In the genomic region with DNA sequence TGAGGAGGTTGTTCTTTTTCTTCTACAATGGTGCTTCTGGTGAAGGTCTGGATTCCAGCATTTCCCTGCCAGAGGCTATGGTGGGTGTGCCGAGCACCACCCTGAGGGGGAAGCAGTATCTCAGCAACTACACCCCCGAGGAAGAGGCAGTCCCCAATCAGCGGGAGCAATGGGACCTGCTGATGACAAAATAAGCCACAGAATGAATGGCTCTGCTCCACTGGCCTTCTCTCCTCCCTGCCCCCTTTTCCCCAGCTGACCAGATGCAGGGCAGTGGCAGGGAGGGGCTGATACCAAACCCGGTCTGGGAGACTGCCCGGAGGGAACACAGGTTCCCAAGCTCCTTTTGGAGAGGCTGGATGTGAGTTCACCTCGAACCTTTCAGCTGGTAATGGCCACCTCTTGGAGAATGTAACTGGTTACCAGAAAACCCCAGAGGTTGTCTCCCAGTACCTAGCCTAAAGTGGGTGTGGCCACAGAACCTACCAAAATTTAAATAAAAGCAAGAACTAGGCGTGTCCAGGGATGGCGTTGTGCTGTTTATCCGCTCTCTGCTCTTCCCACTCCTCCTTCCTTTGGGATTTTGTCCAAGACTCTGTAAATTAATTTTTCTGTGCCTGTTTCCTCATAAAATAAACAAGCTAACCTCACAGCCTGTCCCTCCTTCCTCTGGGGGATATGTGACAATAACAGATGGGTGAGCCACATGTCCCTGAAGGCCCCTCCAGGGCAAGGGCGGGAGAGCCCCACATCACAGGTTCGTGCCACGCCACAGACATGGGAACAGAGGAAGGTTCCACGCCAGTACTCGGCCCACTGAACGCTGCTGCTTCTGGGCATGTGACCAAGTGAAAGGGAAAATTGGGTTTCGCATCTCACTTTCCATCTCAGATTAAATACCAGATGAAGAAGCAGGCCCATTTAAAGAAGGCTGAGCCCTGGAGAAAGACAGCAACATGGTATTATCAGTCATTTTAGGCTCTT, we compare ENCODE assay signal across 9 cellular contexts. TPM values are rescaled to one million over a fixed set of nuclear protein-coding genes. Genes with fewer than 3 reads are reported as not detected.
DNase-seq lines count a peak whose midpoint lies in the region; ATAC-seq, FAIRE-seq and TF ChIP-seq lines count a peak whose summit lies in the region.
"Had no signal": no experiment of that assay in that cellular context is flagged by ENCODE, and none has a peak within 500 bp of the region (broad histone marks: within the 10 kb centered on the region; RNA-seq: fewer than 3 reads in every experiment).

No MANE protein-coding gene starts in this region.

- no peaks in the 10 kb centered on the region for H3K9me3 ChIP-seq in A549
- H3K9me3 ChIP-seq in sigmoid colon: no peaks in the 10 kb centered on the region

- CTCF ChIA-PET in A549 (lab: Yijun Ruan, JAX): interaction anchor here (1.1 to 1.6 kb wide), 2 partner anchors 44 to 209 kb away, joined by 3 to 4 read pairs; partner anchors contain the start of gene EHD4

- TF ChIP-seq RAD21 in A549 (conservative IDR thresholded peaks at IDR 0.05 in 1 of 2, IDR thresholded peaks at IDR 0.05 in 1 of 2): no peak

- H3K27me3 Mint-ChIP-seq in osteocyte (ENCODE audit: unreplicated experiment): no peaks in the 10 kb centered on the region
- H3K27me3 Mint-ChIP-seq: activated naive CD8-positive, alpha-beta T cell treated with anti-CD3 and anti-CD28 coated beads, Interleukin-2, amount 10 ng/mL, durations not matched to agents 7 days and 5 days had no signal

- peaks cover 15% of the 10 kb centered on the region for H3K36me3 Mint-ChIP-seq in osteocyte (ENCODE audit: unreplicated experiment)
- H3K36me3 Mint-ChIP-seq: activated naive CD8-positive, alpha-beta T cell treated with anti-CD3 and anti-CD28 coated beads, Interleukin-2, amount 10 ng/mL, durations not matched to agents 7 days and 5 days had no signal

- intact Hi-C loops in sigmoid colon (cut with DNase I): no loop called here

- peak in 1 of 2 experiments; percentile 32; a peak in 3 of 6 replicates for ATAC-seq in A549
- ATAC-seq in GM18907 (IDR thresholded peaks at IDR 0.05; ENCODE audit: unreplicated experiment): peak; percentile 66
- peak; percentile 67 for ATAC-seq in HG03045 (IDR thresholded peaks at IDR 0.05; ENCODE audit: unreplicated experiment)

- TF ChIP-seq EP300 in A549 (IDR thresholded peaks at IDR 0.05): no peak
- no peak for TF ChIP-seq EP300 in sigmoid colon (IDR thresholded peaks at IDR 0.05)

- peak overlapping the region; percentile 69 for H3K4me2 ChIP-seq in A549

- no peaks in the 10 kb centered on the region for H3K27me3 ChIP-seq in sigmoid colon

- H3K27ac Mint-ChIP-seq in osteocyte (ENCODE audit: unreplicated experiment): no peak overlapping the region
- H3K27ac Mint-ChIP-seq: activated naive CD8-positive, alpha-beta T cell treated with anti-CD3 and anti-CD28 coated beads, Interleukin-2, amount 10 ng/mL, durations not matched to agents 7 days and 5 days had no signal

- FAIRE-seq in A549 (lab: Jason Lieb, UNC): no peak

- H3K4me3 ChIP-seq in A549 (no peak overlapping the region), sigmoid colon (no peak overlapping the region)

- H3K36me3 ChIP-seq in sigmoid colon: no peaks in the 10 kb centered on the region

- DNase-seq in A549 (ENCODE audit: low read depth in 1 of 2, low spot score in 1 of 2) (peak in 1 of 2 experiments; percentile 56), cerebellar cortex (ENCODE audit: low spot score) (peak; percentile 52), sigmoid colon (no peak), osteocyte (ENCODE audit: extremely low spot score, unreplicated experiment) (no peak), activated gamma-delta T cell treated with Interleukin-2 at 50 U/mL for 16 hours (no peak)
- no peak for DNase-seq in stimulated activated CD4-positive, alpha-beta T cell treated with anti-CD3 and anti-CD28 coated beads, Interleukin-2, amount 100 ng/mL, for 48 hours
- DNase-seq: activated naive CD8-positive, alpha-beta T cell treated with anti-CD3 and anti-CD28 coated beads, Interleukin-2, amount 10 ng/mL, durations not matched to agents 7 days and 5 days had no signal

- POLR2A ChIA-PET in A549 (lab: Yijun Ruan, JAX): interaction anchor here (1.4 to 1.7 kb wide), 2 partner anchors 42 to 44 kb away, joined by 4 to 6 read pairs; partner anchors contain the start of gene EHD4

- no peak overlapping the region for H3K4me3 Mint-ChIP-seq in osteocyte (ENCODE audit: unreplicated experiment)
- H3K4me3 Mint-ChIP-seq: activated naive CD8-positive, alpha-beta T cell treated with anti-CD3 and anti-CD28 coated beads, Interleukin-2, amount 10 ng/mL, durations not matched to agents 7 days and 5 days had no signal

- TF ChIP-seq CTCF in A549 (IDR thresholded peaks at IDR 0.05) (no peak), sigmoid colon (IDR thresholded peaks at IDR 0.05) (no peak), osteocyte (IDR thresholded peaks at IDR 0.05) (no peak)

- TF ChIP-seq POLR2A in A549 (IDR thresholded peaks at IDR 0.05; ENCODE audit: low read length) (no peak), sigmoid colon (IDR thresholded peaks at IDR 0.05) (no peak)

- peak overlapping the region; percentile 70 to 78 for H3K27ac ChIP-seq in A549
- H3K27ac ChIP-seq in sigmoid colon: peak overlapping the region; percentile 54 to 64 (median 57)

- H3K4me1 ChIP-seq in A549 (peaks cover 71% of the 10 kb centered on the region), sigmoid colon (peaks cover 0 to 46% (median 35%) of the 10 kb centered on the region in 4 donors)

- H3K4me1 Mint-ChIP-seq in osteocyte (ENCODE audit: unreplicated experiment): peaks cover 68% of the 10 kb centered on the region

- H3K9me3 Mint-ChIP-seq in osteocyte (ENCODE audit: unreplicated experiment): no peaks in the 10 kb centered on the region
- H3K9me3 Mint-ChIP-seq: activated naive CD8-positive, alpha-beta T cell treated with anti-CD3 and anti-CD28 coated beads, Interleukin-2, amount 10 ng/mL, durations not matched to agents 7 days and 5 days had no signal

- WGBS in A549 (ENCODE audit: missing lambda C conversion rate): 47% methylated on average over 15 of the region's 16 CpGs
- 41 to 42% methylated on average over 16 of the region's 16 CpGs for WGBS in sigmoid colon, 2 donors

TF ChIP-seq in A549, 52 proteins besides CTCF, POLR2A, EP300 and RAD21:
- TF ChIP-seq CBX8 (IDR thresholded peaks at IDR 0.05) (no peak), HOXB13 (CRISPR knock-in tag; IDR thresholded peaks at IDR 0.05; ENCODE audit: low read depth) (no peak), NFE2L2 (conservative IDR thresholded peaks at IDR 0.05; ENCODE audit: low read length) (no peak), CEBPB (IDR thresholded peaks at IDR 0.05) (no peak), KDM5A (IDR thresholded peaks at IDR 0.05) (no peak), TP53 (CRISPR knock-in tag; IDR thresholded peaks at IDR 0.05) (no peak), TFCP2L1 (CRISPR knock-in tag; IDR thresholded peaks at IDR 0.05) (no peak), ZNF302 (CRISPR knock-in tag; IDR thresholded peaks at IDR 0.05) (no peak)
- TF ChIP-seq, protein P1, sequence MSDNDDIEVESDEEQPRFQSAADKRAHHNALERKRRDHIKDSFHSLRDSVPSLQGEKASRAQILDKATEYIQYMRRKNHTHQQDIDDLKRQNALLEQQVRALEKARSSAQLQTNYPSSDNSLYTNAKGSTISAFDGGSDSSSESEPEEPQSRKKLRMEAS (IDR thresholded peaks at IDR 0.05): no peak

RNA-seq across cellular contexts. Expression of gene SPTBN5, which starts 35.1 kb away (rescaled TPM):
- polyA plus RNA-seq in A549 (2011; rRNA removed): 0.05 and 0.08 TPM in 2 replicates
- 0.05 and 0.06 TPM in 2 replicates for polyA plus RNA-seq in A549 (2012; cell fraction: cytosol; rRNA removed)
- 0.54 TPM in 2 replicates for polyA plus RNA-seq in A549 (2012; cell fraction: nucleus; rRNA removed)
- polyA plus RNA-seq in A549 (2017; fragmentation: RNase III; extraction: RNeasy Plus Mini Kit Qiagen cat#74134 plus additional on column Dnase treatment): 0.17 to 0.24 TPM (median 0.22 TPM) in 3 replicates
- polyA minus RNA-seq in A549 (2011; rRNA and poly(A)+ RNA removed): 0.12 TPM in 1 of 2 replicates, not detected in the other
- total RNA-seq in sigmoid colon: 1 to 10 TPM in 1 of 4 donors, under 1 TPM in 3; under 0.01 to 1.7 (median 0.26) TPM
- polyA plus RNA-seq in sigmoid colon: 1 to 10 TPM in 1 of 3 donors, under 1 TPM in 2; 0.60 to 2.3 (median 0.92) TPM
- total RNA-seq in osteocyte: 3.0 and 3.2 TPM in 2 replicates

RNA-seq across cellular contexts. Expression of gene EHD4, which starts 43.4 kb away (rescaled TPM):
- polyA plus RNA-seq in A549 (2011; rRNA removed): 9.0 and 9.3 TPM in 2 replicates
- 7.3 and 9.8 TPM in 2 replicates for polyA plus RNA-seq in A549 (2012; cell fraction: cytosol; rRNA removed)
- 7.1 and 7.5 TPM in 2 replicates for polyA plus RNA-seq in A549 (2012; cell fraction: nucleus; rRNA removed)
- polyA plus RNA-seq in A549 (2017; fragmentation: RNase III; extraction: RNeasy Plus Mini Kit Qiagen cat#74134 plus additional on column Dnase treatment): 8.2 to 9.6 TPM (median 8.9 TPM) in 3 replicates
- 14.9 and 15.0 TPM in 2 replicates for polyA minus RNA-seq in A549 (2011; rRNA and poly(A)+ RNA removed)
- 10 to 100 TPM in 3 of 4 donors, 1 to 10 TPM in 1; 8.9 to 13.0 (median 11.3) TPM for total RNA-seq in sigmoid colon
- polyA plus RNA-seq in sigmoid colon: 10 to 100 TPM; 16.8 to 37.0 (median 30.5) TPM
- 20.9 and 21.7 TPM in 2 replicates for total RNA-seq in osteocyte
